Comparison of ENCODE assay signal across 1 cellular context in genomic region chr22:46406791-46407190, GRCh38.
TF ChIP-seq lines count a peak whose summit lies in the region.

No MANE protein-coding gene starts in this region.

TF ChIP-seq in H1, 55 proteins besides CTCF, POLR2A, EP300 and RAD21:
- TF ChIP-seq RBBP5 (IDR thresholded peaks at IDR 0.05; ENCODE audit: borderline replicate concordance, low read depth, low read length) (no peak), SP2 (IDR thresholded peaks at IDR 0.05; ENCODE audit: low read length) (no peak), KDM5A (IDR thresholded peaks at IDR 0.05; ENCODE audit: low read length) (no peak)
